ENCODE assay signal across 1 cellular context in the genomic region with DNA sequence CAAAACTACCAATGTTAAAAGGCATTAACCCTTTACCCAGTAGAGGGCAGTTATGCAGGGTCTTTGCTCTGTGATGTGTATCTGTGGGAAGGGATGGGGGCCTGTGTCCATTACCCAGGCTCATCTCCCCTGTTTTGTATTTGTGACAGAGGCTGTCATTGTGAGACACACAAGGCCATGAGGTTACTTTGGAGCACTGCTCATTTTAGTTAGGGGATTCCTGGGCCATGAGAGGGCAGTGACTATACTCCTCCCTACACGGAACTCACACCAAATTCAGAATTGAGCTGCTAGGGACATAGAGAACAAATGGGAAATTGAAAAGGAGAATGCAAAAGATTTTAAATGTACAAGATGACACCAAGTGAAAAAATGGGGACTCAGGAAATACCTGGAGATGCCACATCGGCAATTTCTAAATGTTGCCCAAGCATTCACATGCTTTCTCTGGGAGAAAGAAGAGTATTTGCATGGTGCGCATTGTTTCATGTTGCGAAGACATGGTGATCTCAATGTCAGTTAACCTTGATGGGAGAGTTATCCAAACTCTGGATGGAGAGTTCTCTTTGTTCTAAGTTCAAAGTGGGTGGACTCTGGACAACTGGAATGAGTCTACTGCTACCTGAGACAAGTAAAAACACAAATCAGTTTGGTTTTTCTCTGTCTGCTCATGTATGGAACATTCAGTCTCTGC.
A peak's percentile ranks its signal among the peaks of the same experiment; 100 is the strongest.
TF ChIP-seq lines count a peak whose summit lies in the region.

No MANE protein-coding gene starts in this region.

TF ChIP-seq in HepG2, 621 proteins besides CTCF, POLR2A, EP300 and RAD21 (continued from another document and continues in another):
- no peak for TF ChIP-seq ARID3A (IDR thresholded peaks at IDR 0.05; ENCODE audit: low read depth, low read length)
- TF ChIP-seq MTF2 (CRISPR knock-in tag; IDR thresholded peaks at IDR 0.05; ENCODE audit: borderline replicate concordance) = no peak
- no peak for TF ChIP-seq GLMP (CRISPR knock-in tag; IDR thresholded peaks at IDR 0.05; ENCODE audit: borderline replicate concordance)
- TF ChIP-seq ZSCAN12 (CRISPR knock-in tag; IDR thresholded peaks at IDR 0.05) = no peak
- no peak for TF ChIP-seq JDP2 (CRISPR knock-in tag; IDR thresholded peaks at IDR 0.05; ENCODE audit: borderline replicate concordance)
- no peak for TF ChIP-seq ZNF740 (CRISPR knock-in tag; IDR thresholded peaks at IDR 0.05)
- no peak for TF ChIP-seq ZNF513 (CRISPR knock-in tag; conservative IDR thresholded peaks at IDR 0.05)
- TF ChIP-seq ZNF782 (CRISPR knock-in tag; IDR thresholded peaks at IDR 0.05; ENCODE audit: borderline replicate concordance) = no peak
- TF ChIP-seq PRDM4 (CRISPR knock-in tag; IDR thresholded peaks at IDR 0.05; ENCODE audit: borderline replicate concordance) = no peak
- TF ChIP-seq NKX3-1 (CRISPR knock-in tag; IDR thresholded peaks at IDR 0.05) = no peak
- no peak for TF ChIP-seq AFF4 (CRISPR knock-in tag; IDR thresholded peaks at IDR 0.05)
- TF ChIP-seq ZSCAN31 (CRISPR knock-in tag; IDR thresholded peaks at IDR 0.05; ENCODE audit: low read depth) = no peak
- no peak for TF ChIP-seq FLYWCH1 (CRISPR knock-in tag; IDR thresholded peaks at IDR 0.05)
- TF ChIP-seq, protein P1, sequence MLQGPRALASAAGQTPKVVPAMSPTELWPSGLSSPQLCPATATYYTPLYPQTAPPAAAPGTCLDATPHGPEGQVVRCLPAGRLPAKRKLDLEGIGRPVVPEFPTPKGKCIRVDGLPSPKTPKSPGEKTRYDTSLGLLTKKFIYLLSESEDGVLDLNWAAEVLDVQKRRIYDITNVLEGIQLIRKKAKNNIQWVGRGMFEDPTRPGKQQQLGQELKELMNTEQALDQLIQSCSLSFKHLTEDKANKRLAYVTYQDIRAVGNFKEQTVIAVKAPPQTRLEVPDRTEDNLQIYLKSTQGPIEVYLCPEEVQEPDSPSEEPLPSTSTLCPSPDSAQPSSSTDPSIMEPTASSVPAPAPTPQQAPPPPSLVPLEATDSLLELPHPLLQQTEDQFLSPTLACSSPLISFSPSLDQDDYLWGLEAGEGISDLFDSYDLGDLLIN (CRISPR knock-in tag; IDR thresholded peaks at IDR 0.05; ENCODE audit: borderline replicate concordance) = no peak
- TF ChIP-seq ZBTB49 (CRISPR knock-in tag; IDR thresholded peaks at IDR 0.05; ENCODE audit: borderline replicate concordance) = no peak
- peak; percentile 47; the same call in 1 of the 2 replicates for TF ChIP-seq DMAP1 (CRISPR knock-in tag; IDR thresholded peaks at IDR 0.05)
- TF ChIP-seq ZFP37 (CRISPR knock-in tag; IDR thresholded peaks at IDR 0.05; ENCODE audit: borderline replicate concordance) = no peak
- no peak for TF ChIP-seq ZMAT3 (CRISPR knock-in tag; conservative IDR thresholded peaks at IDR 0.05)
- TF ChIP-seq CBX5 (CRISPR knock-in tag; IDR thresholded peaks at IDR 0.05; ENCODE audit: borderline replicate concordance) = no peak
- no peak for TF ChIP-seq ZNF557 (CRISPR knock-in tag; IDR thresholded peaks at IDR 0.05)
- TF ChIP-seq ZC3H13 (CRISPR knock-in tag; IDR thresholded peaks at IDR 0.05) = no peak
- no peak for TF ChIP-seq SMARCE1 (IDR thresholded peaks at IDR 0.05; ENCODE audit: borderline replicate concordance)
- TF ChIP-seq SIX1 (CRISPR knock-in tag; IDR thresholded peaks at IDR 0.05; ENCODE audit: borderline replicate concordance) = peak; percentile 31; the same call in 1 of the 2 replicates
- no peak for TF ChIP-seq ZNF451 (CRISPR knock-in tag; IDR thresholded peaks at IDR 0.05)
- no peak for TF ChIP-seq ZFY (CRISPR knock-in tag; IDR thresholded peaks at IDR 0.05)
- peak; percentile 95 for TF ChIP-seq SOX5 (CRISPR knock-in tag; IDR thresholded peaks at IDR 0.05; ENCODE audit: borderline replicate concordance)
- no peak for TF ChIP-seq ZBTB2 (CRISPR knock-in tag; IDR thresholded peaks at IDR 0.05; ENCODE audit: low read depth)
- TF ChIP-seq, protein P2, sequence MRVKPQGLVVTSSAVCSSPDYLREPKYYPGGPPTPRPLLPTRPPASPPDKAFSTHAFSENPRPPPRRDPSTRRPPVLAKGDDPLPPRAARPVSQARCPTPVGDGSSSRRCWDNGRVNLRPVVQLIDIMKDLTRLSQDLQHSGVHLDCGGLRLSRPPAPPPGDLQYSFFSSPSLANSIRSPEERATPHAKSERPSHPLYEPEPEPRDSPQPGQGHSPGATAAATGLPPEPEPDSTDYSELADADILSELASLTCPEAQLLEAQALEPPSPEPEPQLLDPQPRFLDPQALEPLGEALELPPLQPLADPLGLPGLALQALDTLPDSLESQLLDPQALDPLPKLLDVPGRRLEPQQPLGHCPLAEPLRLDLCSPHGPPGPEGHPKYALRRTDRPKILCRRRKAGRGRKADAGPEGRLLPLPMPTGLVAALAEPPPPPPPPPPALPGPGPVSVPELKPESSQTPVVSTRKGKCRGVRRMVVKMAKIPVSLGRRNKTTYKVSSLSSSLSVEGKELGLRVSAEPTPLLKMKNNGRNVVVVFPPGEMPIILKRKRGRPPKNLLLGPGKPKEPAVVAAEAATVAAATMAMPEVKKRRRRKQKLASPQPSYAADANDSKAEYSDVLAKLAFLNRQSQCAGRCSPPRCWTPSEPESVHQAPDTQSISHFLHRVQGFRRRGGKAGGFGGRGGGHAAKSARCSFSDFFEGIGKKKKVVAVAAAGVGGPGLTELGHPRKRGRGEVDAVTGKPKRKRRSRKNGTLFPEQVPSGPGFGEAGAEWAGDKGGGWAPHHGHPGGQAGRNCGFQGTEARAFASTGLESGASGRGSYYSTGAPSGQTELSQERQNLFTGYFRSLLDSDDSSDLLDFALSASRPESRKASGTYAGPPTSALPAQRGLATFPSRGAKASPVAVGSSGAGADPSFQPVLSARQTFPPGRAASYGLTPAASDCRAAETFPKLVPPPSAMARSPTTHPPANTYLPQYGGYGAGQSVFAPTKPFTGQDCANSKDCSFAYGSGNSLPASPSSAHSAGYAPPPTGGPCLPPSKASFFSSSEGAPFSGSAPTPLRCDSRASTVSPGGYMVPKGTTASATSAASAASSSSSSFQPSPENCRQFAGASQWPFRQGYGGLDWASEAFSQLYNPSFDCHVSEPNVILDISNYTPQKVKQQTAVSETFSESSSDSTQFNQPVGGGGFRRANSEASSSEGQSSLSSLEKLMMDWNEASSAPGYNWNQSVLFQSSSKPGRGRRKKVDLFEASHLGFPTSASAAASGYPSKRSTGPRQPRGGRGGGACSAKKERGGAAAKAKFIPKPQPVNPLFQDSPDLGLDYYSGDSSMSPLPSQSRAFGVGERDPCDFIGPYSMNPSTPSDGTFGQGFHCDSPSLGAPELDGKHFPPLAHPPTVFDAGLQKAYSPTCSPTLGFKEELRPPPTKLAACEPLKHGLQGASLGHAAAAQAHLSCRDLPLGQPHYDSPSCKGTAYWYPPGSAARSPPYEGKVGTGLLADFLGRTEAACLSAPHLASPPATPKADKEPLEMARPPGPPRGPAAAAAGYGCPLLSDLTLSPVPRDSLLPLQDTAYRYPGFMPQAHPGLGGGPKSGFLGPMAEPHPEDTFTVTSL (CRISPR knock-in tag; IDR thresholded peaks at IDR 0.05; ENCODE audit: borderline replicate concordance) = peak; percentile 82; the same call in 1 of the 2 replicates
